Comparison of ENCODE assay signal across 3 cellular contexts in genomic region chr3:45391226-45391625, GRCh38.
TF ChIP-seq lines count a peak whose summit lies in the region.

No MANE protein-coding gene starts in this region.

TF ChIP-seq in A549, 52 proteins besides CTCF, POLR2A, EP300 and RAD21:
- TF ChIP-seq CEBPB (IDR thresholded peaks at IDR 0.05): peak; percentile 39 to 46; a peak in 2 of 4 replicates

TF ChIP-seq in K562, 482 proteins besides CTCF, POLR2A, EP300 and RAD21:
- peak; percentile 65; the same call in 1 of the 2 replicates for TF ChIP-seq CEBPB (tag; IDR thresholded peaks at IDR 0.05)
- TF ChIP-seq CEBPG (CRISPR knock-in tag; IDR thresholded peaks at IDR 0.05): peak; percentile 51; the same call in 1 of the 2 replicates
- TF ChIP-seq CEBPG (tag; conservative IDR thresholded peaks at IDR 0.05 in 1 of 2, IDR thresholded peaks at IDR 0.05 in 1 of 2): 0 out of 4 replicates have a peak, but pooled peaks of 1 of the 2 experiments have one; percentile 23

TF ChIP-seq in HepG2, 621 proteins besides CTCF, POLR2A, EP300 and RAD21:
- 0 out of 2 replicates have a peak, but pooled peaks have one; percentile 38 for TF ChIP-seq CEBPB (IDR thresholded peaks at IDR 0.05; ENCODE audit: borderline replicate concordance, low read depth, low read length)
